In the genomic region with DNA sequence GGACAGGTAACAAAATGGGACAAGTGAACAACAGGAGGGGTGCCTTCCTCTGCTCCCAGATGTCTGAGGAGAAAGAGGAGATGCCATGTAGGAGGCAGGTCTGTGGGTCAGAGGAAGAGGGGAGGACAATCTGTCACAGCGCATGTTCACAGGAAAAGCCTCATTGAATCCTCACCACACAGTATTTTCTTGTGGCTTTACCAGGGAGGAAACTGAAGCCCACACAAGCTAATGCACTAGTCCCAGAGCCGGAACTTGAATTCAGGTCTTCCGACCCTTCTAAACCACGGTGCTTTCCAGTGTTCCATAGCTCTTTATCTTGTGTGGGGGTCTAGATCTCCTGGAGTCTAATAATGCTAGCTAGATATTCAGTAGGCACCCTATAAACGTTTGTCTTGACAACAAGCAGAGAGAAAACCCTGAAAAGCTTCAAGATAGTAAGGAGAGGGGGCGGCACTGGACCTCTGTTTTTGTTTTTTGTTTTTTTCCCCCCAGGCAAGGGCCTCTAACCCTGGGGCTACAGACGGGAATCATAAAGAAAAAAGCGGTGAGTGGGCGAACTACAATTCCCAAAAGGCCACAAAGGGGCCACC, we compare ENCODE assay signal across 8 cellular contexts. TPM values are rescaled to one million over a fixed set of nuclear protein-coding genes. Genes with fewer than 3 reads are reported as not detected.
DNase-seq lines count a peak whose midpoint lies in the region; ATAC-seq, FAIRE-seq and TF ChIP-seq lines count a peak whose summit lies in the region.

No MANE protein-coding gene starts in this region.

- peak overlapping the region; percentile 62 to 95 for H3K9ac ChIP-seq in liver (ENCODE audit: low read depth in 1 of 2, low read length in 2 of 2)

- H3K27ac ChIP-seq in liver (ENCODE audit: low read depth in 1 of 2, low read length in 2 of 2): peak overlapping the region; percentile 94 to 97

- peaks cover 14 to 55% (median 40%) of the 10 kb centered on the region in 4 donors for H3K4me1 ChIP-seq in liver (ENCODE audit: control insufficient read depth in 4 of 4, insufficient read depth in 4 of 4, low read length in 3 of 4)

- H3K4me3 Mint-ChIP-seq in activated T-helper 17 cell treated with anti-CD3 and anti-CD28 coated beads, Interleukin-2, amount 50 U/mL, for 72 hours: peak overlapping the region; percentile 100

- no peak for TF ChIP-seq RAD21 in liver (IDR thresholded peaks at IDR 0.05)

- peak overlapping the region in 2 of 3 donors; percentile 55 to 68 for H3K4me3 ChIP-seq in liver (ENCODE audit: low read depth in 1 of 3, low read length in 3 of 3)

- 4% methylated on average over 9 of the region's 9 CpGs for WGBS in liver

- no peaks in the 10 kb centered on the region for H3K9me3 Mint-ChIP-seq in activated T-helper 17 cell treated with anti-CD3 and anti-CD28 coated beads, Interleukin-2, amount 50 U/mL, for 72 hours

- H3K27me3 ChIP-seq in liver (ENCODE audit: control insufficient read depth in 4 of 4, insufficient read depth in 4 of 4, low read length in 3 of 4): no peaks in the 10 kb centered on the region

- no peaks in the 10 kb centered on the region for H3K9me3 ChIP-seq in liver (ENCODE audit: control insufficient read depth in 4 of 4, low read length in 3 of 4)

- H3K27ac Mint-ChIP-seq in activated T-helper 17 cell treated with anti-CD3 and anti-CD28 coated beads, Interleukin-2, amount 50 U/mL, for 72 hours: peak overlapping the region; percentile 100

- ATAC-seq in GM18870 (IDR thresholded peaks at IDR 0.05; ENCODE audit: unreplicated experiment) (peak; percentile 8), HG03442 (IDR thresholded peaks at IDR 0.05; ENCODE audit: unreplicated experiment) (peak; percentile 8)
- ATAC-seq in activated T-helper 17 cell treated with anti-CD3 and anti-CD28 coated beads, Interleukin-2, amount 50 U/mL, for 72 hours (replicated peaks): peak; percentile 56

- peak; percentile 27 for TF ChIP-seq CTCF in liver (IDR thresholded peaks at IDR 0.05; ENCODE audit: low read depth, low read length, missing input control)

- no peak for FAIRE-seq in urothelium cell line (lab: Jason Lieb, UNC)

- peaks cover 17% of the 10 kb centered on the region for H3K27me3 Mint-ChIP-seq in activated T-helper 17 cell treated with anti-CD3 and anti-CD28 coated beads, Interleukin-2, amount 50 U/mL, for 72 hours

- H3K36me3 ChIP-seq in liver (ENCODE audit: control insufficient read depth in 4 of 4, insufficient read depth in 3 of 4, low read depth in 1 of 4, low read length in 3 of 4): peaks cover 12 to 18% (median 15%) of the 10 kb centered on the region in 4 donors

- H3K4me1 Mint-ChIP-seq in activated T-helper 17 cell treated with anti-CD3 and anti-CD28 coated beads, Interleukin-2, amount 50 U/mL, for 72 hours: peaks cover 25% of the 10 kb centered on the region

- DNase-seq in NCI-H1105 (lab: John Stamatoyannopoulos, UW) (no peak), SK-N-DZ (ENCODE audit: low spot score) (no peak), NCI-H2081 (lab: John Stamatoyannopoulos, UW) (no peak), urothelium cell line (ENCODE audit: low spot score) (no peak)

- H3K36me3 Mint-ChIP-seq in activated T-helper 17 cell treated with anti-CD3 and anti-CD28 coated beads, Interleukin-2, amount 50 U/mL, for 72 hours (ENCODE audit: low read depth): peaks cover 50% of the 10 kb centered on the region

TF ChIP-seq in liver, 16 proteins besides CTCF, POLR2A, EP300 and RAD21:
- TF ChIP-seq GABPA (IDR thresholded peaks at IDR 0.05 in 1 of 2, conservative IDR thresholded peaks at IDR 0.05 in 1 of 2): peak in 1 of 2 donors; percentile 29
- no peak for TF ChIP-seq HNF4G (IDR thresholded peaks at IDR 0.05)

RNA-seq across cellular contexts. Expression of a gene that starts 0.4 kb away (rescaled TPM):
- 100 to 1,000 TPM; 232 to 320 TPM for total RNA-seq in activated T-helper 17 cell treated with anti-CD3 and anti-CD28 coated beads, Interleukin-2, amount 50 U/mL, for 72 hours
- total RNA-seq in liver: 100 to 1,000 TPM in 1 of 2 donors, 10 to 100 TPM in 1; 66.7 to 236 TPM
- polyA plus RNA-seq in liver: 100 to 1,000 TPM; 121 to 276 TPM
- 426 and 435 TPM in 2 replicates for polyA plus RNA-seq in SK-N-DZ (2014; cell fraction: cytosol; rRNA removed)
- 221 and 320 TPM in 2 replicates for polyA plus RNA-seq in SK-N-DZ (2014; cell fraction: nucleus; rRNA removed)

RNA-seq across cellular contexts. Expression of a gene that starts 12.5 kb away (rescaled TPM):
- total RNA-seq in activated T-helper 17 cell treated with anti-CD3 and anti-CD28 coated beads, Interleukin-2, amount 50 U/mL, for 72 hours: 1 to 10 TPM in 1 of 2 donors, under 1 TPM in 1; 0.34 to 1.4 TPM
- total RNA-seq in liver: not detected
- polyA plus RNA-seq in liver: under 1 TPM in 1 of 2 donors, not detected in 1; 0.15 TPM
- polyA plus RNA-seq in SK-N-DZ (2014; cell fraction: cytosol; rRNA removed): 2.2 and 2.4 TPM in 2 replicates
- polyA plus RNA-seq in SK-N-DZ (2014; cell fraction: nucleus; rRNA removed): 0.12 and 2.3 TPM in 2 replicates

RNA-seq across cellular contexts. Expression of a gene that starts 21.9 kb away (rescaled TPM):
- 1 to 10 TPM; 3.2 to 4.5 TPM for total RNA-seq in activated T-helper 17 cell treated with anti-CD3 and anti-CD28 coated beads, Interleukin-2, amount 50 U/mL, for 72 hours
- 1 to 10 TPM in 1 of 2 donors, under 1 TPM in 1; 0.84 to 1.1 TPM for total RNA-seq in liver
- polyA plus RNA-seq in liver: 1 to 10 TPM in 1 of 2 donors, under 1 TPM in 1; 0.19 to 1.3 TPM
- 0.37 and 1.2 TPM in 2 replicates for polyA plus RNA-seq in SK-N-DZ (2014; cell fraction: cytosol; rRNA removed)
- 8.8 and 10.9 TPM in 2 replicates for polyA plus RNA-seq in SK-N-DZ (2014; cell fraction: nucleus; rRNA removed)
